ENCODE assay signal across 20 cellular contexts in genomic region chr9:103713631-103714030, GRCh38.
DNase-seq lines count a peak whose midpoint lies in the region; ATAC-seq, FAIRE-seq and TF ChIP-seq lines count a peak whose summit lies in the region.
"Had no signal": no experiment of that assay in that cellular context is flagged by ENCODE, and none has a peak within 500 bp of the region (broad histone marks: within the 10 kb centered on the region; RNA-seq: fewer than 3 reads in every experiment).

No MANE protein-coding gene starts in this region.

- no peak for ATAC-seq in GM21381 (IDR thresholded peaks at IDR 0.05; ENCODE audit: unreplicated experiment)
- no peak for ATAC-seq in HG02678 (IDR thresholded peaks at IDR 0.05; ENCODE audit: unreplicated experiment)
- ATAC-seq: A549; CD8-positive, alpha-beta T cell had no signal

- no peak overlapping the region for H3K4me3 ChIP-seq in MG63
- no peak overlapping the region for H3K4me3 ChIP-seq in astrocyte (ENCODE audit: insufficient read depth, low read depth, low read length)
- no peak overlapping the region for H3K4me3 ChIP-seq in fibroblast of mammary gland (ENCODE audit: control insufficient read depth, low read depth, low read length)
- H3K4me3 ChIP-seq: A549, BLaER1 had no signal

- H3K9me3 ChIP-seq in MG63 (no peaks in the 10 kb centered on the region), astrocyte (ENCODE audit: insufficient read depth, low read depth, low read length) (no peaks in the 10 kb centered on the region)

- DNase-seq in EL (peak; percentile 5), MG63 (peak; percentile 4), astrocyte (ENCODE audit: low read depth) (no peak), fibroblast of mammary gland (ENCODE audit: low read depth) (peak; percentile 34), COLO668 (lab: John Stamatoyannopoulos, UW; ENCODE audit: unreplicated experiment) (no peak), COR-L47 (lab: John Stamatoyannopoulos, UW) (no peak)
- DNase-seq: CD8-positive, alpha-beta T cell; DMS79 treated with DMSO at 0.1 percent for 48 hours; H9; NCI-H1105; NCI-H2081; NCI-H2171 treated with DMSO at 0.1 percent for 48 hours; NCI-H748 treated with DMSO at 0.1 percent for 48 hours; OCI-M1; SHP77 treated with DMSO at 0.1 percent for 48 hours had no signal

- H4K20me1 ChIP-seq in astrocyte (ENCODE audit: insufficient read depth, low read length): no peaks in the 10 kb centered on the region
- H4K20me1 ChIP-seq: BLaER1 had no signal

- H3K9ac ChIP-seq in astrocyte (ENCODE audit: low read length): no peak overlapping the region
- H3K9ac ChIP-seq: BLaER1 had no signal

- peak; percentile 23 for FAIRE-seq in astrocyte (lab: Jason Lieb, UNC)
- FAIRE-seq: G401.6 had no signal

- no peak overlapping the region for H3K4me2 ChIP-seq in astrocyte (ENCODE audit: low read length)
- H3K4me2 ChIP-seq: A549, BLaER1 had no signal

- no peak overlapping the region for H3K4me3 Mint-ChIP-seq in astrocyte (ENCODE audit: unreplicated experiment)
- H3K4me3 Mint-ChIP-seq: CD8-positive, alpha-beta T cell; H9 had no signal

- H3K9me3 Mint-ChIP-seq in astrocyte (ENCODE audit: unreplicated experiment): peaks cover 10% of the 10 kb centered on the region

- no peaks in the 10 kb centered on the region for H3K4me1 ChIP-seq in astrocyte (ENCODE audit: insufficient read depth, low read length)
- H3K4me1 ChIP-seq: A549, BLaER1 had no signal

- TF ChIP-seq CTCF in astrocyte (IDR thresholded peaks at IDR 0.05; ENCODE audit: insufficient read depth, low read depth, low read length) (no peak), fibroblast of mammary gland (conservative IDR thresholded peaks at IDR 0.05; ENCODE audit: control insufficient read depth, insufficient read depth, low read depth, low read length) (no peak)

- H3K36me3 Mint-ChIP-seq in astrocyte (ENCODE audit: low read depth, unreplicated experiment): no peaks in the 10 kb centered on the region
- H3K36me3 Mint-ChIP-seq: CD8-positive, alpha-beta T cell had no signal

- H3K4me1 Mint-ChIP-seq in astrocyte (ENCODE audit: low read depth, unreplicated experiment): no peaks in the 10 kb centered on the region

- H3K27me3 ChIP-seq in MG63 (no peaks in the 10 kb centered on the region), astrocyte (ENCODE audit: insufficient read depth, low read length) (no peaks in the 10 kb centered on the region)
- H3K27me3 ChIP-seq: BLaER1 had no signal

- H3K79me2 ChIP-seq in astrocyte (ENCODE audit: insufficient read depth, low read length): no peaks in the 10 kb centered on the region

- no peaks in the 10 kb centered on the region for H3K27me3 Mint-ChIP-seq in astrocyte (ENCODE audit: low read depth, unreplicated experiment)

- no peak overlapping the region for H2AFZ ChIP-seq in astrocyte (ENCODE audit: low read depth, low read length)

- no peak overlapping the region for H3K27ac ChIP-seq in astrocyte (ENCODE audit: low read depth, low read length)
- H3K27ac ChIP-seq: A549, BLaER1 had no signal

- H3K36me3 ChIP-seq in MG63 (no peaks in the 10 kb centered on the region), astrocyte (ENCODE audit: insufficient read depth, low read length) (no peaks in the 10 kb centered on the region)
- H3K36me3 ChIP-seq: BLaER1 had no signal

- H3K27ac Mint-ChIP-seq in astrocyte (ENCODE audit: unreplicated experiment): no peak overlapping the region
- H3K27ac Mint-ChIP-seq: CD8-positive, alpha-beta T cell had no signal

Comparison
In these comparisons a context has a peak if more than half of its experiments do, and no peak if none do; other contexts are left out.
1. DNase-seq: peak in EL (single experiment), MG63 (single experiment) and fibroblast of mammary gland (single experiment); none in astrocyte (single experiment), COLO668 (single experiment) and COR-L47 (single experiment).